ENCODE assay signal across 10 cellular contexts in the genomic region with DNA sequence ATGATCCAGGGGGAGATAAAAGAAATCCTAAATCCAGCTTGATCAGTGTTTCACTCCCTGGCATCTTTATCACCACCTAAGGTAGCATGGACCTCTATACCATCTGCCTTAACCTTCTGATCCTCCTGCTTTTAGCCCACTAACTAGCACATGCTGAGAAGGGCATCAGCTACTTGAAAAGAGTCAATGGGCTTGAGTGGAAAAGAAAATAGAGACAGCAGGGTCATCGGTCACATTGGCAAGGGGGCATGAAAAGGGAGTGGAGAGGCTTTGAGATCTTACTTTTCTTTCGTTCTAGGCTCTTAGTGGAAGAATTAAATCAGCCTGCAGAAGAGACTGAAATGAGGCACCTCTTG. TPM values are rescaled to one million over a fixed set of nuclear protein-coding genes. Genes with fewer than 3 reads are reported as not detected.
A peak's percentile ranks its signal among the peaks of the same experiment; 100 is the strongest.
DNase-seq lines count a peak whose midpoint lies in the region; ATAC-seq and TF ChIP-seq lines count a peak whose summit lies in the region.
"Had no signal": no experiment of that assay in that cellular context is flagged by ENCODE, and none has a peak within 500 bp of the region (broad histone marks: within the 10 kb centered on the region; RNA-seq: fewer than 3 reads in every experiment).

No MANE protein-coding gene starts in this region.

- no peaks in the 10 kb centered on the region for H3K27me3 Mint-ChIP-seq in T-cell

- CTCF ChIA-PET in T-cell (lab: Charles Lee): interaction anchor here in 1 of 2 donors (0.6 to 1.3 kb wide), 6 partner anchors 20 to 214 kb away, joined by 3 to 5 read pairs (median 3); a partner anchor contains a TSS

- DNase-seq in T-cell (no peak), foreskin keratinocyte (peak in 1 of 2 donors; percentile 10), RPMI8226 (no peak), DMS153 treated with DMSO at 0.1 percent for 48 hours (lab: John Stamatoyannopoulos, UW; ENCODE audit: unreplicated experiment) (no peak), T-helper 9 cell (no peak)
- DNase-seq in NK-92 treated with Interleukin-12 subunit alpha and Interleukin-12 subunit beta, amount 100 ng/mL, for 24 hours (lab: John Stamatoyannopoulos, UW): no peak

- peak overlapping the region; percentile 95 to 98 for H3K27ac Mint-ChIP-seq in T-cell

- H3K36me3 Mint-ChIP-seq in T-cell: peaks cover 15% of the 10 kb centered on the region

- H3K4me3 Mint-ChIP-seq in T-cell: peak overlapping the region; percentile 93 to 99 (median 95)

- no peaks in the 10 kb centered on the region for H3K9me3 Mint-ChIP-seq in T-cell

- H3K4me1 ChIP-seq in foreskin keratinocyte: no peaks in the 10 kb centered on the region

- ATAC-seq in GM21367 (IDR thresholded peaks at IDR 0.05; ENCODE audit: unreplicated experiment) (peak; percentile 1), T-cell (replicated peaks in 1 of 4) (no peak), foreskin keratinocyte (no peak)

- H3K4me1 Mint-ChIP-seq in T-cell: peaks cover 33 to 37% (median 35%) of the 10 kb centered on the region in 3 donors

- H3K27ac ChIP-seq in foreskin keratinocyte: peak overlapping the region; percentile 14
- peak overlapping the region; percentile 88 to 99 (median 96) for H3K27ac ChIP-seq in skin epidermis

- POLR2A ChIA-PET in T-cell (lab: Charles Lee): interaction anchor here (0.5 to 0.7 kb wide), 2 partner anchors 112 to 129 kb away, joined by 3 to 5 read pairs; no protein-coding TSS in a partner anchor

- no peaks in the 10 kb centered on the region for H3K27me3 ChIP-seq in foreskin keratinocyte

- TF ChIP-seq CTCF in foreskin keratinocyte (conservative IDR thresholded peaks at IDR 0.05): no peak

- peak overlapping the region; percentile 74 to 97 (median 91) for H3K4me3 ChIP-seq in skin epidermis

RNA-seq across cellular contexts. Expression of a gene that starts 0.2 kb away (rescaled TPM):
- 10 to 100 TPM; 20.0 to 38.9 (median 30.8) TPM for total RNA-seq in T-cell
- total RNA-seq in foreskin keratinocyte: 26.8 and 29.7 TPM in 2 replicates
- polyA plus RNA-seq in foreskin keratinocyte: 31.9 and 34.5 TPM in 2 replicates

RNA-seq across cellular contexts. Expression of a gene that starts 0.6 kb away (rescaled TPM):
- total RNA-seq in T-cell: 10 to 100 TPM; 33.1 to 47.5 (median 45.1) TPM
- total RNA-seq in foreskin keratinocyte: 46.6 and 54.4 TPM in 2 replicates
- polyA plus RNA-seq in foreskin keratinocyte: 51.3 and 59.3 TPM in 2 replicates

RNA-seq across cellular contexts. Expression of a gene that starts 21.9 kb away (rescaled TPM):
- total RNA-seq in T-cell: not detected
- total RNA-seq in foreskin keratinocyte: not detected in 2 replicates
- polyA plus RNA-seq in foreskin keratinocyte: not detected in 2 replicates
- total RNA-seq: glomerular endothelial cell, M059J had no signal

RNA-seq across cellular contexts. Expression of a gene that starts 36.9 kb away (rescaled TPM):
- 1 to 10 TPM in 4 of 5 donors, under 1 TPM in 1; 0.60 to 3.2 (median 2.4) TPM for total RNA-seq in T-cell
- total RNA-seq in foreskin keratinocyte: 0.11 and 0.14 TPM in 2 replicates
- 0.08 and 0.15 TPM in 2 replicates for polyA plus RNA-seq in foreskin keratinocyte
- total RNA-seq: glomerular endothelial cell had no signal

RNA-seq across cellular contexts. Expression of a gene that starts 37.2 kb away (rescaled TPM):
- 1 to 10 TPM; 1.6 to 6.6 (median 5.1) TPM for total RNA-seq in T-cell
- 107 and 121 TPM in 2 replicates for total RNA-seq in foreskin keratinocyte
- 112 and 117 TPM in 2 replicates for polyA plus RNA-seq in foreskin keratinocyte
